In the genomic region with DNA sequence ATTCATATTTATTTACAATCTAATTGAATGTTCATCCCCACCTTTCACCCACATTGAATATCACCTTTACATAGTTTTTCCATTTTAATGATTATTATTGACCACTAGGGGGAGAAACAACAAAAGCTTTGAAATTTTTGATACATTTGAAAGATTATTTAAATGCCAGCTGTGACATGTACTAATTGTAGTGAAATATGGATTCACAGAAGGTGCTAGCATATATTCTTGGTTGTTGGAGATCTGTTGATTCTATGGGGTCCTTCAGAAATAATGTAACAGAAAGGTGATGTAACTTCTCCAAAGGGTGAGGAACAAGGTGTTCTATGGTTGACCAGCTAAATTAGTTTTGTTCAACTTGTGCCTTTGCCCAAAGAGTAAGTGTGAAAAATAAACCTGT, we compare ENCODE assay signal across 8 cellular contexts. TPM values are rescaled to one million over a fixed set of nuclear protein-coding genes. Genes with fewer than 3 reads are reported as not detected.
DNase-seq lines count a peak whose midpoint lies in the region; ATAC-seq and TF ChIP-seq lines count a peak whose summit lies in the region.

No MANE protein-coding gene starts in this region.

- H3K9me3 Mint-ChIP-seq in brain (no peaks in the 10 kb centered on the region), memory B cell (no peaks in the 10 kb centered on the region)

- ATAC-seq in memory B cell (ENCODE audit: low read depth) (peak; percentile 27), GM19395 (IDR thresholded peaks at IDR 0.05; ENCODE audit: unreplicated experiment) (no peak), HG03354 (IDR thresholded peaks at IDR 0.05; ENCODE audit: poor library complexity, severe bottlenecking, unreplicated experiment) (no peak)

- H3K4me1 Mint-ChIP-seq in brain (peaks cover 10% of the 10 kb centered on the region), memory B cell (no peaks in the 10 kb centered on the region)

- H3K4me3 Mint-ChIP-seq in brain (no peak overlapping the region), memory B cell (no peak overlapping the region)

- H3K27me3 Mint-ChIP-seq in brain (no peaks in the 10 kb centered on the region), memory B cell (no peaks in the 10 kb centered on the region)

- H3K36me3 Mint-ChIP-seq in brain (no peaks in the 10 kb centered on the region), memory B cell (no peaks in the 10 kb centered on the region)

- H3K27ac Mint-ChIP-seq in brain (no peak overlapping the region), memory B cell (no peak overlapping the region)

- TF ChIP-seq CTCF in brain (conservative IDR thresholded peaks at IDR 0.05): peak; percentile 81 to 84

- DNase-seq in DMS79 treated with DMSO at 0.1 percent for 48 hours (lab: John Stamatoyannopoulos, UW): peak; percentile 54
- DNase-seq in DMS79 (lab: John Stamatoyannopoulos, UW): no peak
- peak; percentile 79 for DNase-seq in NCI-H2029 (lab: John Stamatoyannopoulos, UW)
- no peak for DNase-seq in memory B cell (ENCODE audit: low spot score in 2 of 2)
- DNase-seq in stimulated activated CD4-positive, alpha-beta T cell treated with anti-CD3 and anti-CD28 coated beads, Interleukin-2, amount 100 ng/mL, for 48 hours: no peak

RNA-seq across cellular contexts. Expression of gene GPR33, which starts 22.4 kb away (rescaled TPM):
- polyA plus RNA-seq in brain (ENCODE audit: insufficient read depth, low read depth, low replicate concordance): not detected

RNA-seq across cellular contexts. Expression of gene NUBPL, which starts 51.0 kb away (rescaled TPM):
- polyA plus RNA-seq in brain (ENCODE audit: insufficient read depth, low read depth, low replicate concordance): 5.3 TPM

RNA-seq across cellular contexts. Expression of gene DTD2, which starts 52.9 kb away (rescaled TPM):
- polyA plus RNA-seq in brain (ENCODE audit: insufficient read depth, low read depth, low replicate concordance): 7.6 TPM

Comparison
In these comparisons a context has a peak if more than half of its experiments do, and no peak if none do; other contexts are left out.
1. DNase-seq: peak in DMS79 treated with DMSO at 0.1 percent for 48 hours (single experiment) and NCI-H2029 (single experiment); none in DMS79 (single experiment), memory B cell (0 of 2) and stimulated activated CD4-positive, alpha-beta T cell treated with anti-CD3 and anti-CD28 coated beads, Interleukin-2, amount 100 ng/mL, for 48 hours (0 of 2).